Comparison of ENCODE assay signal across 11 cellular contexts in genomic region chr21:32578107-32578691, GRCh38. TPM values are rescaled to one million over a fixed set of nuclear protein-coding genes. Genes with fewer than 3 reads are reported as not detected.
DNase-seq lines count a peak whose midpoint lies in the region; ATAC-seq and TF ChIP-seq lines count a peak whose summit lies in the region.
"Had no signal": no experiment of that assay in that cellular context is flagged by ENCODE, and none has a peak within 500 bp of the region (broad histone marks: within the 10 kb centered on the region; RNA-seq: fewer than 3 reads in every experiment).

No MANE protein-coding gene starts in this region.

- no peak overlapping the region for H3K4me3 Mint-ChIP-seq in T-helper 17 cell

- H3K27ac Mint-ChIP-seq in T-helper 17 cell: no peak overlapping the region

- WGBS in adrenal gland, 4 donors: 62 to 73% (median 67%) methylated on average over 4 to 15 of the region's 15 CpGs

- DNase-seq in BE2C (peak; percentile 42), T-helper 17 cell (peak in 1 of 3 donors; percentile 16), foreskin fibroblast (peak in 1 of 2 donors; percentile 24), posterior vena cava (ENCODE audit: low spot score) (no peak), adrenal gland (no peak), omental fat pad (ENCODE audit: low spot score) (no peak)
- DNase-seq in effector CD8-positive, alpha-beta T cell (lab: John Stamatoyannopoulos, UW): no peak
- DNase-seq: activated gamma-delta T cell, sigmoid colon, thyroid gland had no signal

- no peaks in the 10 kb centered on the region for H3K4me1 ChIP-seq in BE2C
- H3K4me1 ChIP-seq in adrenal gland (replicated peaks in 1 of 2): no peaks in the 10 kb centered on the region
- H3K4me1 ChIP-seq: sigmoid colon, thyroid gland had no signal

- no peak for TF ChIP-seq POLR2A in adrenal gland (IDR thresholded peaks at IDR 0.05)

- TF ChIP-seq CTCF in BE2C (IDR thresholded peaks at IDR 0.05; ENCODE audit: low read depth, low read length) (peak; percentile 53), GM12875 (IDR thresholded peaks at IDR 0.05; ENCODE audit: borderline replicate concordance, insufficient read depth, low read depth, low read length) (peak; percentile 25; the same call in 1 of the 2 replicates), foreskin fibroblast (IDR thresholded peaks at IDR 0.05; ENCODE audit: low read depth, low read length) (peak; percentile 4), adrenal gland (IDR thresholded peaks at IDR 0.05) (no peak), omental fat pad (IDR thresholded peaks at IDR 0.05) (no peak)

- H3K27ac ChIP-seq in adrenal gland: no peak overlapping the region
- H3K27ac ChIP-seq: sigmoid colon, thyroid gland had no signal

- H3K9me3 ChIP-seq in BE2C: no peaks in the 10 kb centered on the region
- no peaks in the 10 kb centered on the region for H3K9me3 ChIP-seq in T-helper 17 cell (ENCODE audit: control insufficient read depth, low read length, poor library complexity, severe bottlenecking)
- no peaks in the 10 kb centered on the region for H3K9me3 ChIP-seq in adrenal gland (replicated peaks in 1 of 3)
- H3K9me3 ChIP-seq: sigmoid colon, thyroid gland had no signal

- no peaks in the 10 kb centered on the region for H3K27me3 Mint-ChIP-seq in T-helper 17 cell

- H3K4me1 Mint-ChIP-seq in T-helper 17 cell: peaks cover 9% of the 10 kb centered on the region

- intact Hi-C loops in posterior vena cava (cut with DNase I) (no loop called here), adrenal gland (cut with DNase I) (no loop called here)

- H3K27me3 ChIP-seq in BE2C (peaks cover 57% of the 10 kb centered on the region), adrenal gland (no peaks in the 10 kb centered on the region)
- H3K27me3 ChIP-seq: sigmoid colon, thyroid gland had no signal

- ATAC-seq in T-helper 17 cell (peak; percentile 61), omental fat pad (ENCODE audit: low FRiP score) (no peak)

- H3K36me3 ChIP-seq in BE2C: no peaks in the 10 kb centered on the region
- no peaks in the 10 kb centered on the region for H3K36me3 ChIP-seq in adrenal gland (replicated peaks in 1 of 2)
- H3K36me3 ChIP-seq: sigmoid colon, thyroid gland had no signal

- no peaks in the 10 kb centered on the region for H3K36me3 Mint-ChIP-seq in T-helper 17 cell (ENCODE audit: low read depth)

- no peak overlapping the region for H3K4me3 ChIP-seq in BE2C (ENCODE audit: low read depth, low read length)
- no peak overlapping the region for H3K4me3 ChIP-seq in GM12875 (ENCODE audit: low read depth, low read length)
- no peak overlapping the region for H3K4me3 ChIP-seq in foreskin fibroblast (ENCODE audit: low read depth in 1 of 2, low read length in 2 of 2)
- no peak overlapping the region for H3K4me3 ChIP-seq in adrenal gland
- H3K4me3 ChIP-seq: sigmoid colon, thyroid gland had no signal

RNA-seq across cellular contexts. Expression of gene TCP10L, which starts 7.1 kb away (rescaled TPM):
- not detected for polyA plus RNA-seq in BE2C (2012; ENCODE audit: insufficient read depth, insufficient read length, low read depth)
- total RNA-seq in T-helper 17 cell (under 1 TPM in 1 of 2 donors, not detected in 1; 0.57 TPM), posterior vena cava (under 1 TPM; 0.48 to 0.83 TPM), adrenal gland (1 to 10 TPM in 2 of 8 donors, under 1 TPM in 4, not detected in 2; 0.28 to 2.0 (median 0.78) TPM), omental fat pad (under 1 TPM in 3 of 4 donors, not detected in 1; 0.37 to 0.47 (median 0.38) TPM)
- polyA plus RNA-seq in adrenal gland: 1 to 10 TPM in 2 of 3 donors, under 1 TPM in 1; 0.79 to 3.0 (median 2.3) TPM

RNA-seq across cellular contexts. Expression of gene CFAP298, which starts 34.0 kb away (rescaled TPM):
- 80.3 TPM for polyA plus RNA-seq in BE2C (2012; ENCODE audit: insufficient read depth, insufficient read length, low read depth)
- total RNA-seq in T-helper 17 cell: 10 to 100 TPM; 20.3 to 22.5 TPM
- 10 to 100 TPM; 19.8 to 23.1 TPM for total RNA-seq in posterior vena cava
- total RNA-seq in adrenal gland: 10 to 100 TPM; 20.3 to 51.9 (median 34.5) TPM
- polyA plus RNA-seq in adrenal gland: 100 to 1,000 TPM in 1 of 3 donors, 10 to 100 TPM in 2; 48.9 to 101 (median 85.9) TPM
- total RNA-seq in omental fat pad: 10 to 100 TPM; 18.5 to 25.1 (median 22.1) TPM

Comparison
In these comparisons a context has a peak if more than half of its experiments do, and no peak if none do; other contexts are left out.
1. CTCF ChIP-seq: peak in BE2C (single experiment), GM12875 (single experiment) and foreskin fibroblast (single experiment); none in adrenal gland (0 of 6) and omental fat pad (0 of 3).